ENCODE assay signal across 19 cellular contexts in genomic region chr2:71612581-71613520, GRCh38.
DNase-seq lines count a peak whose midpoint lies in the region; ATAC-seq and TF ChIP-seq lines count a peak whose summit lies in the region.
"Had no signal": no experiment of that assay in that cellular context is flagged by ENCODE, and none has a peak within 500 bp of the region (broad histone marks: within the 10 kb centered on the region; RNA-seq: fewer than 3 reads in every experiment).

No MANE protein-coding gene starts in this region.

- TF ChIP-seq CTCF in heart right ventricle (IDR thresholded peaks at IDR 0.05) (no peak), body of pancreas (IDR thresholded peaks at IDR 0.05) (no peak), lung (IDR thresholded peaks at IDR 0.05; ENCODE audit: control extremely low read depth, extremely low read depth) (no peak), type B pancreatic cell (conservative IDR thresholded peaks at IDR 0.05) (no peak)

- H3K4me3 ChIP-seq in heart right ventricle (no peak overlapping the region), body of pancreas (no peak overlapping the region), lung (no peak overlapping the region)

- WGBS in heart right ventricle, 2 donors: 92 to 95% methylated on average over 17 of the region's 17 CpGs
- WGBS in body of pancreas, 2 donors: 79 to 81% methylated on average over 8 to 17 of the region's 17 CpGs
- WGBS in lung, 2 donors: 91 to 92% methylated on average over 17 of the region's 17 CpGs

- H3K36me3 Mint-ChIP-seq in type B pancreatic cell: no peaks in the 10 kb centered on the region

- H3K36me3 ChIP-seq in heart right ventricle (peaks cover 0 to 56% (median 0%) of the 10 kb centered on the region in 9 donors), body of pancreas (replicated peaks in 1 of 2; ENCODE audit: insufficient read depth in 1 of 2, low read depth in 2 of 2) (no peaks in the 10 kb centered on the region), lung (ENCODE audit: control insufficient read depth in 2 of 2, insufficient read depth in 2 of 2, low read length in 2 of 2) (no peaks in the 10 kb centered on the region)

- no peak overlapping the region for H3K27ac Mint-ChIP-seq in type B pancreatic cell
- H3K27ac Mint-ChIP-seq: activated naive CD8-positive, alpha-beta T cell treated with anti-CD3 and anti-CD28 coated beads, Interleukin-2, amount 50 U/mL, for 24 hours; activated T-cell treated with anti-CD3 and anti-CD28 coated beads, Interleukin-2, amount 50 U/mL, for 72 hours; CD4-positive, alpha-beta T cell had no signal

- no peak for TF ChIP-seq POLR2A in body of pancreas (IDR thresholded peaks at IDR 0.05)

- H3K4me1 ChIP-seq in heart right ventricle (peaks cover 25 to 52% (median 41%) of the 10 kb centered on the region in 9 donors), body of pancreas (peaks cover 11% of the 10 kb centered on the region), lung (ENCODE audit: control insufficient read depth in 2 of 2, insufficient read depth in 2 of 2, low read length in 2 of 2) (peaks cover 12 to 19% of the 10 kb centered on the region in 2 donors)

- H3K4me1 Mint-ChIP-seq in type B pancreatic cell (ENCODE audit: unreplicated experiment): peaks cover 7% of the 10 kb centered on the region
- H3K4me1 Mint-ChIP-seq: activated naive CD8-positive, alpha-beta T cell treated with anti-CD3 and anti-CD28 coated beads, Interleukin-2, amount 50 U/mL, for 24 hours had no signal

- DNase-seq in cardiac septum (ENCODE audit: low spot score) (peak; percentile 33), heart right ventricle (no peak), body of pancreas (peak in 3 of 4 donors; percentile 1 to 5 (median 4)), lung (ENCODE audit: low spot score) (peak; percentile 22), type B pancreatic cell (ENCODE audit: extremely low spot score, unreplicated experiment) (peak; percentile 56), middle frontal gyrus (ENCODE audit: extremely low spot score, low spot score) (no peak), caudate nucleus (lab: John Stamatoyannopoulos, UW) (no peak)
- DNase-seq in effector CD4-positive, alpha-beta T cell: no peak
- DNase-seq: ACHN; activated CD4-positive, alpha-beta T cell treated with anti-CD3 and anti-CD28 coated beads, Interleukin-2, amount 50 U/mL, for 4 hours; activated naive CD8-positive, alpha-beta T cell treated with anti-CD3 and anti-CD28 coated beads, Interleukin-2, amount 50 U/mL, for 24 hours; activated T-cell treated with anti-CD3 and anti-CD28 coated beads, Interleukin-2, amount 50 U/mL, for 72 hours; NCI-H1105; NCI-H2107; NCI-H526 treated with DMSO at 0.1 percent for 48 hours; SHP77 treated with DMSO at 0.1 percent for 48 hours; T-helper 1 cell had no signal

- no peak overlapping the region for H3K4me3 Mint-ChIP-seq in type B pancreatic cell
- H3K4me3 Mint-ChIP-seq: activated naive CD8-positive, alpha-beta T cell treated with anti-CD3 and anti-CD28 coated beads, Interleukin-2, amount 50 U/mL, for 24 hours; activated T-cell treated with anti-CD3 and anti-CD28 coated beads, Interleukin-2, amount 50 U/mL, for 72 hours; CD4-positive, alpha-beta T cell had no signal

- H3K27me3 Mint-ChIP-seq in type B pancreatic cell: peaks cover under 1% of the 10 kb centered on the region

- no peaks in the 10 kb centered on the region for H3K9me3 ChIP-seq in heart right ventricle
- no peaks in the 10 kb centered on the region for H3K9me3 ChIP-seq in body of pancreas
- no peaks in the 10 kb centered on the region for H3K9me3 ChIP-seq in lung (ENCODE audit: control insufficient read depth in 2 of 2, insufficient read depth in 1 of 2, low read length in 1 of 2)

- no peaks in the 10 kb centered on the region for H3K9me3 Mint-ChIP-seq in type B pancreatic cell
- H3K9me3 Mint-ChIP-seq: activated naive CD8-positive, alpha-beta T cell treated with anti-CD3 and anti-CD28 coated beads, Interleukin-2, amount 50 U/mL, for 24 hours; activated T-cell treated with anti-CD3 and anti-CD28 coated beads, Interleukin-2, amount 50 U/mL, for 72 hours; CD4-positive, alpha-beta T cell had no signal

- no peaks in the 10 kb centered on the region for H3K27me3 ChIP-seq in heart right ventricle
- no peaks in the 10 kb centered on the region for H3K27me3 ChIP-seq in body of pancreas
- no peaks in the 10 kb centered on the region for H3K27me3 ChIP-seq in lung (ENCODE audit: control insufficient read depth, insufficient read depth)

- ATAC-seq in heart right ventricle: no peak
- ATAC-seq in body of pancreas: no peak
- ATAC-seq in lung (ENCODE audit: insufficient read depth, low FRiP score): no peak
- ATAC-seq: activated naive CD8-positive, alpha-beta T cell treated with anti-CD3 and anti-CD28 coated beads, Interleukin-2, amount 50 U/mL, for 24 hours; activated T-cell treated with anti-CD3 and anti-CD28 coated beads, Interleukin-2, amount 50 U/mL, for 72 hours had no signal

- intact Hi-C loops in cardiac septum (cut with DNase I) (loop anchor here (5.0 kb wide), 1 partner anchor 529 kb away; no protein-coding TSS in a partner anchor), heart right ventricle (cut with DNase I) (loop anchor here in 8 of 10 donors (5.0 to 10.0 kb wide), 6 partner anchors 72 to 534 kb away; partner anchors contain the start of gene CYP26B1 (in 3 of the 8)), body of pancreas (cut with DNase I) (no loop called here)

- peak overlapping the region in 4 of 10 donors; percentile 2 to 92 (median 66) for H3K27ac ChIP-seq in heart right ventricle
- H3K27ac ChIP-seq in body of pancreas: no peak overlapping the region
- no peak overlapping the region for H3K27ac ChIP-seq in lung (ENCODE audit: low read depth in 1 of 2, low read length in 1 of 2)
- H3K27ac ChIP-seq in caudate nucleus (ENCODE audit: low read depth, low read length): no peak overlapping the region
- H3K27ac ChIP-seq: parathyroid adenoma had no signal

Comparison
In these comparisons a context has a peak if more than half of its experiments do, and no peak if none do; other contexts are left out.
1. DNase-seq: peak in cardiac septum (single experiment), body of pancreas (3 of 4), lung (single experiment) and type B pancreatic cell (single experiment); none in heart right ventricle (0 of 2), middle frontal gyrus (single experiment), caudate nucleus (0 of 61) and effector CD4-positive, alpha-beta T cell (single experiment).